19 cellular contexts compared by ENCODE assay signal in the genomic region with DNA sequence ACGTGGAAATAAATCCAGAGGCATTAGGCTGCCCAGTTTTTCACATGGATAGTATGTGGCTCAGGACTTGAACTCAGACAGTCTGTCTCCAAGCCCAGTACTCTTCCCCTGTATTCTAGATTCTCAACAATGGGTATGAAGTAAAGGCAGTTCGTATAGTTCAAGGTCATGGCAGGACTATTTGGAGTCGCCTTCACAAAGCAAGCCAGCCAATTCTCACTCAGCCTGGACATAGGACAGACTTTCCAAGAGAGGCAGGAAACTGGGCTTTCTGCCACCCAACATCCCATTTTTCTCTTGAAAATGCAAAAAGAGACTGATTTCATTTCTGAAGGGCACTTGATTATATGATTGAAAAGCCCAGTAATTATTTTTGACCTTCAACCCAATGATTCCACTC.
A peak's percentile ranks its signal among the peaks of the same experiment; 100 is the strongest.
DNase-seq lines count a peak whose midpoint lies in the region; ATAC-seq, FAIRE-seq and TF ChIP-seq lines count a peak whose summit lies in the region.
"Had no signal": no experiment of that assay in that cellular context is flagged by ENCODE, and none has a peak within 500 bp of the region (broad histone marks: within the 10 kb centered on the region; RNA-seq: fewer than 3 reads in every experiment).

No MANE protein-coding gene starts in this region.

- no peak overlapping the region for H3K4me2 ChIP-seq in trophoblast cell (ENCODE audit: low read length)
- H3K4me2 ChIP-seq: GM23338 had no signal

- H3K14ac ChIP-seq in trophoblast cell (ENCODE audit: low read length): no peak overlapping the region

- no peak overlapping the region for H2BK12ac ChIP-seq in trophoblast cell (ENCODE audit: low read length)

- H3K79me2 ChIP-seq in trophoblast cell (ENCODE audit: control insufficient read depth, insufficient read depth, low read length, poor library complexity): no peaks in the 10 kb centered on the region

- H3K27me3 ChIP-seq in esophagus muscularis mucosa (no peaks in the 10 kb centered on the region), aorta (ENCODE audit: control insufficient read depth in 1 of 2, insufficient read depth in 2 of 2, low read length in 1 of 2) (no peaks in the 10 kb centered on the region), trophoblast cell (ENCODE audit: insufficient read depth, low read length) (no peaks in the 10 kb centered on the region)
- H3K27me3 ChIP-seq: Peyer's patch had no signal

- TF ChIP-seq CTCF in esophagus muscularis mucosa (IDR thresholded peaks at IDR 0.05): no peak

- no peak overlapping the region for H3K4me3 ChIP-seq in esophagus muscularis mucosa
- H3K4me3 ChIP-seq in aorta (ENCODE audit: low read length in 2 of 2): no peak overlapping the region
- H3K4me3 ChIP-seq in trophoblast cell (ENCODE audit: low read depth, low read length): no peak overlapping the region
- H3K4me3 ChIP-seq: GM23338, Peyer's patch had no signal

- no peak for FAIRE-seq in GM12891 (lab: Jason Lieb, UNC)

- peak overlapping the region in 3 of 4 donors; percentile 10 to 33 (median 14) for H3K27ac ChIP-seq in esophagus muscularis mucosa (replicated peaks in 1 of 4)
- peak overlapping the region in 1 of 2 donors; percentile 95 for H3K27ac ChIP-seq in aorta (ENCODE audit: low read depth in 1 of 2, low read length in 2 of 2)
- no peak overlapping the region for H3K27ac ChIP-seq in trophoblast cell (ENCODE audit: low read depth, low read length)
- H3K27ac ChIP-seq: Peyer's patch had no signal

- H3K23ac ChIP-seq in trophoblast cell (ENCODE audit: low read length): no peak overlapping the region

- no peak overlapping the region for H3K4ac ChIP-seq in trophoblast cell (ENCODE audit: low read depth, low read length)

- no peaks in the 10 kb centered on the region for H3K36me3 ChIP-seq in esophagus muscularis mucosa
- H3K36me3 ChIP-seq in aorta (ENCODE audit: control insufficient read depth in 1 of 2, insufficient read depth in 2 of 2, low read length in 1 of 2): no peaks in the 10 kb centered on the region
- H3K36me3 ChIP-seq in trophoblast cell (ENCODE audit: control insufficient read depth in 1 of 2, insufficient read depth in 2 of 2, low read length in 2 of 2): no peaks in the 10 kb centered on the region
- H3K36me3 ChIP-seq: Peyer's patch had no signal

- no peak overlapping the region for H4K12ac ChIP-seq in trophoblast cell (ENCODE audit: low read depth, low read length)

- DNase-seq in left ventricle myocardium superior (no peak), Right ventricle myocardium inferior (ENCODE audit: missing footprints) (no peak), esophagus muscularis mucosa (ENCODE audit: extremely low spot score) (no peak), lung microvascular endothelial cell (ENCODE audit: low read depth in 2 of 2) (peak; percentile 54 to 74), aorta (no peak), trophoblast cell (no peak), NCI-H748 (lab: John Stamatoyannopoulos, UW; ENCODE audit: unreplicated experiment) (no peak), GM12891 (ENCODE audit: insufficient read length, low spot score) (no peak)
- DNase-seq: 8988T, DMS79, HCEC 1CT, NCI-H1092 treated with DMSO at 0.1 percent for 48 hours, NCI-H146, NCI-H2029 treated with DMSO at 0.1 percent for 48 hours, NCI-H2171, NCI-H446, NCI-H69, Peyer's patch had no signal

- no peaks in the 10 kb centered on the region for H3K79me1 ChIP-seq in trophoblast cell (ENCODE audit: low read length)

- H2BK120ac ChIP-seq in trophoblast cell (ENCODE audit: insufficient read depth, low read length, poor library complexity): no peak overlapping the region

- WGBS in esophagus muscularis mucosa: 38% methylated on average over 3 of the region's 3 CpGs
- WGBS in aorta, 2 donors: 23 to 27% methylated on average over 3 of the region's 3 CpGs
- WGBS in trophoblast cell (ENCODE audit: extremely low coverage, insufficient coverage, insufficient read length): no CpG with 5 or more reads among the region's 3 CpGs

- H3K9me3 ChIP-seq in esophagus muscularis mucosa: no peaks in the 10 kb centered on the region
- H3K9me3 ChIP-seq in aorta (ENCODE audit: control insufficient read depth, low read length): no peaks in the 10 kb centered on the region
- no peaks in the 10 kb centered on the region for H3K9me3 ChIP-seq in trophoblast cell (ENCODE audit: insufficient read depth, low read depth, low read length)
- H3K9me3 ChIP-seq: Peyer's patch had no signal

- TF ChIP-seq POLR2A in esophagus muscularis mucosa (IDR thresholded peaks at IDR 0.05; ENCODE audit: low read depth): no peak
- no peak for TF ChIP-seq POLR2A in GM12891 (IDR thresholded peaks at IDR 0.05; ENCODE audit: low read depth, low read length)

- H3K9ac ChIP-seq in trophoblast cell (ENCODE audit: low read length): no peak overlapping the region

- no peak overlapping the region for H4K8ac ChIP-seq in trophoblast cell (ENCODE audit: low read depth, low read length)

- H3K4me1 ChIP-seq in esophagus muscularis mucosa (peaks cover 0 to 20% (median 17%) of the 10 kb centered on the region in 4 donors), aorta (ENCODE audit: control insufficient read depth in 1 of 2, insufficient read depth in 2 of 2, low read length in 2 of 2) (peaks cover 5 to 11% of the 10 kb centered on the region in 2 donors), trophoblast cell (ENCODE audit: control insufficient read depth in 1 of 2, insufficient read depth in 2 of 2, low read length in 2 of 2) (peaks cover 4 to 5% of the 10 kb centered on the region in 2 experiments)
- H3K4me1 ChIP-seq: Peyer's patch had no signal

- no peak for TF ChIP-seq EP300 in esophagus muscularis mucosa (IDR thresholded peaks at IDR 0.05)

- H4K91ac ChIP-seq in trophoblast cell (ENCODE audit: low read depth, low read length): no peak overlapping the region

- no peak overlapping the region for H2AFZ ChIP-seq in trophoblast cell (ENCODE audit: insufficient read depth, low read length, poor library complexity)
- H2AFZ ChIP-seq: GM23338 had no signal

- H2AK5ac ChIP-seq in trophoblast cell (ENCODE audit: low read length): no peak overlapping the region

- H3K18ac ChIP-seq in trophoblast cell (ENCODE audit: low read length): no peak overlapping the region

- ATAC-seq in left ventricle myocardium superior (peak; percentile 22), Right ventricle myocardium inferior (no peak), aorta (ENCODE audit: low FRiP score) (peak; percentile 56)
- ATAC-seq: GM23338 had no signal

- intact Hi-C loops in left ventricle myocardium superior (cut with micrococcal nuclease) (no loop called here), Right ventricle myocardium inferior (cut with DNase I) (no loop called here), esophagus muscularis mucosa (cut with DNase I) (no loop called here), aorta (cut with DNase I) (loop anchor here in 1 of 2 donors (10.0 kb wide), 1 partner anchor 194 kb away; no protein-coding TSS in a partner anchor)

- H2BK5ac ChIP-seq in trophoblast cell (ENCODE audit: low read depth, low read length, poor library complexity): no peak overlapping the region

TF ChIP-seq in GM12891, 5 proteins besides CTCF, POLR2A, EP300 and RAD21:
- TF ChIP-seq SPI1 (IDR thresholded peaks at IDR 0.05; ENCODE audit: low read depth, low read length): no peak
- TF ChIP-seq TAF1 (IDR thresholded peaks at IDR 0.05; ENCODE audit: low read depth, low read length): no peak
- TF ChIP-seq POLR2AphosphoS5 (IDR thresholded peaks at IDR 0.05; ENCODE audit: low read depth, low read length): no peak
- no peak for TF ChIP-seq PAX5 (IDR thresholded peaks at IDR 0.05; ENCODE audit: insufficient read depth, low read length, severe bottlenecking)
- no peak for TF ChIP-seq POU2F2 (IDR thresholded peaks at IDR 0.05; ENCODE audit: low read depth, low read length)

Comparison
In these comparisons a context has a peak if more than half of its experiments do, and no peak if none do; other contexts are left out.
1. DNase-seq: peak in lung microvascular endothelial cell (2 of 2); none in left ventricle myocardium superior (single experiment), Right ventricle myocardium inferior (single experiment), esophagus muscularis mucosa (single experiment), aorta (0 of 2), trophoblast cell (0 of 2), NCI-H748 (single experiment) and GM12891 (single experiment).